Comparison of ENCODE assay signal across 30 cellular contexts in the genomic region with DNA sequence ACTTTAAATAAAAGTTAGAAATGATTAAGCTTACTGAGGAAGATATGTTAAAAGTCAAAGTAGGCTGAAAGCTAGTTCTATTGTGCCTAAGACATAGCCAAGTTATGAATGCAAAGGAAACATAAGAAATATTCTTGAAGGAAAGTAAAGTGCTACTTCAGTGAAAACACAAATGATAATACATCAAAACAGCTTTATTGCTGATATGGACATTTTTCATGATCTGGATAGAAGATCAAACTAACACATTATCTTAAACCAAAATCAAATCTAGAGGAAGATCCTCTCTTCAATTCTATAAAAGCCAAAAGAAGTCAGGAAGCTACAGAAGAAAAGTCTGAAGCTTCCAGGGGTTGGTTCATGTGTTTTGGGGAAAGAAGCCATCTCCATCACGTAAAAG.
"Had no signal": no experiment of that assay in that cellular context is flagged by ENCODE, and none has a peak within 500 bp of the region (broad histone marks: within the 10 kb centered on the region; RNA-seq: fewer than 3 reads in every experiment).

No MANE protein-coding gene starts in this region.

- H3K27me3 ChIP-seq: adrenal gland, body of pancreas, esophagus squamous epithelium, gastroesophageal sphincter, heart right ventricle had no signal

- FAIRE-seq: colon, endometrium, endothelial cell of umbilical vein had no signal

- H3K4me1 ChIP-seq: adrenal gland, body of pancreas, esophagus squamous epithelium, gastroesophageal sphincter, heart right ventricle had no signal

- H3K36me3 ChIP-seq: adrenal gland, esophagus squamous epithelium, gastroesophageal sphincter, heart right ventricle, WERI-Rb-1 had no signal

- DNase-seq: activated B cell treated with CpG ODN at 0.5 μM for 24 hours; activated CD4-positive, alpha-beta memory T cell treated with anti-CD3 and anti-CD28 coated beads for 36 hours; activated CD4-positive, alpha-beta T cell treated with anti-CD3 and anti-CD28 coated beads for 48 hours; activated CD8-positive, alpha-beta memory T cell treated with anti-CD3 and anti-CD28 coated beads, Interleukin-2, amount 10 ng/mL, durations not matched to agents 7 days and 5 days; activated CD8-positive, alpha-beta memory T cell treated with anti-CD3 and anti-CD28 coated beads, Interleukin-2, amount 50 U/mL, for 4 hours; activated CD8-positive, alpha-beta T cell treated with anti-CD3 and anti-CD28 coated beads, Interleukin-2, amount 10 ng/mL, durations not matched to agents 7 days and 5 days; activated effector memory CD4-positive, alpha-beta T cell treated with anti-CD3 and anti-CD28 coated beads, Interleukin-2, amount 50 U/mL, for 16 hours; activated naive CD4-positive, alpha-beta T cell treated with anti-CD3 and anti-CD28 coated beads for 36 hours; activated naive CD8-positive, alpha-beta T cell treated with anti-CD3 and anti-CD28 coated beads for 36 hours; activated naive CD8-positive, alpha-beta T cell treated with anti-CD3 and anti-CD28 coated beads, Interleukin-2, amount 50 U/mL, for 24 hours; activated T-cell treated with anti-CD3 and anti-CD28 coated beads, Interleukin-2, amount 50 U/mL, for 1 hour; activated T-cell treated with anti-CD3 and anti-CD28 coated beads, Interleukin-2, amount 50 U/mL, for 48 hours; adrenal gland; amygdala; aorta; body of pancreas; caudate nucleus; effector CD8-positive, alpha-beta T cell; esophagus squamous epithelium; foreskin melanocyte; heart right ventricle; T-helper 17 cell; T1000; WERI-Rb-1 had no signal

- H3K27ac ChIP-seq: adrenal gland, body of pancreas, epithelial cell of prostate, esophagus squamous epithelium, gastroesophageal sphincter, heart right ventricle, WERI-Rb-1 had no signal

- H3K9me3 ChIP-seq: adrenal gland, body of pancreas, esophagus squamous epithelium, gastroesophageal sphincter had no signal

- H3K4me3 ChIP-seq: adrenal gland, body of pancreas, esophagus squamous epithelium, gastroesophageal sphincter, heart right ventricle had no signal

- ATAC-seq: activated CD4-positive, CD25-positive, alpha-beta regulatory T cell treated with anti-CD3 and anti-CD28 coated beads, Interleukin-2, amount 50 U/mL, for 24 hours; activated CD8-positive, alpha-beta memory T cell treated with anti-CD3 and anti-CD28 coated beads, Interleukin-2, amount 10 ng/mL, durations not matched to agents 7 days and 5 days; activated CD8-positive, alpha-beta T cell treated with anti-CD3 and anti-CD28 coated beads, Interleukin-2, amount 10 ng/mL, durations not matched to agents 7 days and 5 days; activated naive CD8-positive, alpha-beta T cell treated with anti-CD3 and anti-CD28 coated beads, Interleukin-2, amount 50 U/mL, for 24 hours; body of pancreas; gastroesophageal sphincter; heart right ventricle; T-helper 17 cell had no signal
